33 cellular contexts compared by ENCODE assay signal in genomic region chr7:105752671-105753275, GRCh38.
"Had no signal": no experiment of that assay in that cellular context is flagged by ENCODE, and none has a peak within 500 bp of the region (broad histone marks: within the 10 kb centered on the region; RNA-seq: fewer than 3 reads in every experiment).

No MANE protein-coding gene starts in this region.

- H3K4me1 Mint-ChIP-seq: activated CD4-positive, alpha-beta T cell treated with anti-CD3 and anti-CD28 coated beads, Interleukin-2, amount 10 ng/mL, durations not matched to agents 24 days and 14 days; stimulated activated memory B cell treated with anti-CD40 and anti-IgM and Interleukin-4, amounts not matched to agents 10 μg/mL and 1 μg/mL and 100 μg/mL, for 72 hours; stimulated activated naive CD8-positive, alpha-beta T cell treated with anti-CD3 and anti-CD28 coated beads, Interleukin-15, amount 100 ng/mL, for 72 hours had no signal

- H3K27me3 Mint-ChIP-seq: activated CD4-positive, alpha-beta memory T cell treated with anti-CD3 and anti-CD28 coated beads for 36 hours; effector memory CD8-positive, alpha-beta T cell; naive thymus-derived CD8-positive, alpha-beta T cell; stimulated activated memory B cell treated with anti-CD40 and anti-IgM and Interleukin-4, amounts not matched to agents 10 μg/mL and 1 μg/mL and 100 μg/mL, for 72 hours; stimulated activated naive CD8-positive, alpha-beta T cell treated with anti-CD3 and anti-CD28 coated beads, Interleukin-15, amount 100 ng/mL, for 72 hours had no signal

- FAIRE-seq: endothelial cell of umbilical vein, keratinocyte, TTC549 had no signal

- H3K27me3 ChIP-seq: gastroesophageal sphincter, right lobe of liver, upper lobe of right lung had no signal

- DNase-seq: activated CD4-positive, alpha-beta memory T cell treated with anti-CD3 and anti-CD28 coated beads for 36 hours; activated CD4-positive, alpha-beta T cell treated with anti-CD3 and anti-CD28 coated beads, Interleukin-2, amount 10 ng/mL, durations not matched to agents 24 days and 14 days; activated CD4-positive, CD25-positive, alpha-beta regulatory T cell treated with anti-CD3 and anti-CD28 coated beads, Interleukin-2, amount 50 U/mL, for 72 hours; activated CD8-positive, alpha-beta memory T cell treated with anti-CD3 and anti-CD28 coated beads, Interleukin-2, amount 50 U/mL, for 4 hours; activated gamma-delta T cell treated with Interleukin-2 at 50 U/mL for 16 hours; activated naive CD4-positive, alpha-beta T cell treated with anti-CD3 and anti-CD28 coated beads, Interleukin-2, amount 50 U/mL, for 16 hours; activated T-cell treated with anti-CD3 and anti-CD28 coated beads, Interleukin-2, amount 50 U/mL, for 1 hour; amniotic stem cell; caudate nucleus; cortex of kidney; effector memory CD8-positive, alpha-beta T cell; head of caudate nucleus; hippocampal formation; left colon; naive thymus-derived CD8-positive, alpha-beta T cell; right lobe of liver; stimulated activated CD4-positive, alpha-beta T cell treated with anti-CD3 and anti-CD28 coated beads, Interleukin-12 subunit alpha, Interleukin-12 subunit beta, amount 100 ng/mL, for 4 hours; stimulated activated CD4-positive, alpha-beta T cell treated with anti-CD3 and anti-CD28 coated beads, Interleukin-4, amount 100 ng/mL, for 4 hours; stimulated activated CD8-positive, alpha-beta memory T cell treated with anti-CD3 and anti-CD28 coated beads, Interleukin-4, amount 100 ng/mL, for 48 hours; stimulated activated naive CD8-positive, alpha-beta T cell treated with anti-CD3 and anti-CD28 coated beads, Interleukin-15, amount 100 ng/mL, for 72 hours; T-helper 9 cell; upper lobe of right lung; WERI-Rb-1 had no signal

- H3K9me3 Mint-ChIP-seq: activated CD4-positive, alpha-beta memory T cell treated with anti-CD3 and anti-CD28 coated beads for 36 hours; activated CD4-positive, alpha-beta T cell treated with anti-CD3 and anti-CD28 coated beads, Interleukin-2, amount 10 ng/mL, durations not matched to agents 24 days and 14 days; activated T-helper 1 cell treated with anti-CD3 and anti-CD28 coated beads, Interleukin-12 subunit alpha, Interleukin-12 subunit beta, Interleukin-2, Interleukin-4 antibody, amounts not matched to agents 30 ng/mL and 10 ng/mL and 1 ng/mL, durations not matched to agents 14 hours and 24 hours and 36 hours; effector memory CD8-positive, alpha-beta T cell; mesothelial cell of epicardium; naive thymus-derived CD8-positive, alpha-beta T cell; stimulated activated memory B cell treated with anti-CD40 and anti-IgM and Interleukin-4, amounts not matched to agents 10 μg/mL and 1 μg/mL and 100 μg/mL, for 72 hours; stimulated activated naive CD8-positive, alpha-beta T cell treated with anti-CD3 and anti-CD28 coated beads, Interleukin-15, amount 100 ng/mL, for 72 hours; T-helper 1 cell treated with Interleukin-12 subunit alpha and Interleukin-12 subunit beta and Interleukin-4 antibody, amounts not matched to agents 30 μg/mL and 1 μg/mL, for 36 hours had no signal

- H3K4me3 ChIP-seq: gastroesophageal sphincter, right lobe of liver, skin epidermis, upper lobe of right lung had no signal

- H3K9me3 ChIP-seq: gastroesophageal sphincter, right lobe of liver, upper lobe of right lung had no signal

- ATAC-seq: effector memory CD8-positive, alpha-beta T cell; gastroesophageal sphincter; left colon; naive thymus-derived CD8-positive, alpha-beta T cell; right lobe of liver; stimulated activated memory B cell treated with anti-CD40 and anti-IgM and Interleukin-4, amounts not matched to agents 10 μg/mL and 1 μg/mL and 100 μg/mL, for 72 hours; stimulated activated naive CD8-positive, alpha-beta T cell treated with anti-CD3 and anti-CD28 coated beads, Interleukin-15, amount 100 ng/mL, for 72 hours; upper lobe of right lung had no signal

- H3K36me3 Mint-ChIP-seq: activated CD4-positive, alpha-beta memory T cell treated with anti-CD3 and anti-CD28 coated beads for 36 hours; stimulated activated memory B cell treated with anti-CD40 and anti-IgM and Interleukin-4, amounts not matched to agents 10 μg/mL and 1 μg/mL and 100 μg/mL, for 72 hours had no signal

- H3K4me3 Mint-ChIP-seq: activated CD4-positive, alpha-beta memory T cell treated with anti-CD3 and anti-CD28 coated beads for 36 hours; activated CD4-positive, alpha-beta T cell treated with anti-CD3 and anti-CD28 coated beads, Interleukin-2, amount 10 ng/mL, durations not matched to agents 24 days and 14 days; activated T-helper 1 cell treated with anti-CD3 and anti-CD28 coated beads, Interleukin-12 subunit alpha, Interleukin-12 subunit beta, Interleukin-2, Interleukin-4 antibody, amounts not matched to agents 30 ng/mL and 10 ng/mL and 1 ng/mL, durations not matched to agents 14 hours and 24 hours and 36 hours; effector memory CD8-positive, alpha-beta T cell; mesothelial cell of epicardium; naive thymus-derived CD8-positive, alpha-beta T cell; stimulated activated memory B cell treated with anti-CD40 and anti-IgM and Interleukin-4, amounts not matched to agents 10 μg/mL and 1 μg/mL and 100 μg/mL, for 72 hours; stimulated activated naive CD8-positive, alpha-beta T cell treated with anti-CD3 and anti-CD28 coated beads, Interleukin-15, amount 100 ng/mL, for 72 hours; T-helper 1 cell treated with Interleukin-12 subunit alpha and Interleukin-12 subunit beta and Interleukin-4 antibody, amounts not matched to agents 30 μg/mL and 1 μg/mL, for 36 hours had no signal

- H3K4me1 ChIP-seq: gastroesophageal sphincter, right lobe of liver, upper lobe of right lung had no signal

- H3K27ac ChIP-seq: gastroesophageal sphincter, right lobe of liver, skin epidermis, upper lobe of right lung, WERI-Rb-1 had no signal

- H3K27ac Mint-ChIP-seq: activated CD4-positive, alpha-beta memory T cell treated with anti-CD3 and anti-CD28 coated beads for 36 hours; activated CD4-positive, alpha-beta T cell treated with anti-CD3 and anti-CD28 coated beads, Interleukin-2, amount 10 ng/mL, durations not matched to agents 24 days and 14 days; activated T-helper 1 cell treated with anti-CD3 and anti-CD28 coated beads, Interleukin-12 subunit alpha, Interleukin-12 subunit beta, Interleukin-2, Interleukin-4 antibody, amounts not matched to agents 30 ng/mL and 10 ng/mL and 1 ng/mL, durations not matched to agents 14 hours and 24 hours and 36 hours; mesothelial cell of epicardium; progenitor cell of endocrine pancreas; stimulated activated memory B cell treated with anti-CD40 and anti-IgM and Interleukin-4, amounts not matched to agents 10 μg/mL and 1 μg/mL and 100 μg/mL, for 72 hours; stimulated activated naive CD8-positive, alpha-beta T cell treated with anti-CD3 and anti-CD28 coated beads, Interleukin-15, amount 100 ng/mL, for 72 hours; T-helper 1 cell treated with Interleukin-12 subunit alpha and Interleukin-12 subunit beta and Interleukin-4 antibody, amounts not matched to agents 30 μg/mL and 1 μg/mL, for 36 hours had no signal

- H3K36me3 ChIP-seq: right lobe of liver, WERI-Rb-1 had no signal
